1 cellular context compared by ENCODE assay signal in genomic region chr10:99394761-99395386, GRCh38.
TF ChIP-seq lines count a peak whose summit lies in the region.

No MANE protein-coding gene starts in this region.

TF ChIP-seq in IMR-90, 13 proteins besides CTCF, POLR2A, EP300 and RAD21 (continued from another document):
- no peak for TF ChIP-seq RFX5 (IDR thresholded peaks at IDR 0.05; ENCODE audit: low read depth, low read length)
